ENCODE assay signal across 33 cellular contexts in the genomic region with DNA sequence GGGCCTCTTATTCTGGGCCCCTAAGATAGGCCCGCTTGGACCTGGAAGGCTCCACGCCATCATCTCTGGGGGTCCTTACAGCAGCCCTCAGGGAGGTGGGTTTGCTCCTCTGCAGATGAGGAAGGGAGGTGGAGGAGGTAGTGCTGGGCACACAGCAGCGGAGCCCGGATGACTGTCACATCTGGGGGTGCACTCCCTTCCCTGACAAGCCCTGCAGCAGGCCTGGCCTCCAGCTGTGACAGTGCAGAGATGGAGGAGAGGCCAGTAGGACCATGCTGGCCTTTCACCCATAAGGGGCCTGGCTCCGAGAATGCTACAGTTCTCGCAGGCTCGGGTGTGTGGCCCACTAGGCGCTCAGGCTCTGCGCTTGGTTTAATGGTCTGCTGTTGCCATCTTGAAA. TPM values are rescaled to one million over a fixed set of nuclear protein-coding genes. Genes with fewer than 3 reads are reported as not detected.
"Had no signal": no experiment of that assay in that cellular context is flagged by ENCODE, and none has a peak within 500 bp of the region (broad histone marks: within the 10 kb centered on the region; RNA-seq: fewer than 3 reads in every experiment).

No MANE protein-coding gene starts in this region.

- H3K27ac Mint-ChIP-seq: activated CD4-positive, alpha-beta memory T cell treated with anti-CD3 and anti-CD28 coated beads for 36 hours; activated CD4-positive, alpha-beta T cell treated with anti-CD3 and anti-CD28 coated beads, Interleukin-2, amount 10 ng/mL, durations not matched to agents 7 days and 5 days; activated naive CD4-positive, alpha-beta T cell treated with anti-CD3 and anti-CD28 coated beads, Interleukin-2, amount 50 U/mL, for 24 hours; activated T-helper 17 cell treated with anti-CD3 and anti-CD28 coated beads, Interleukin-2, amount 50 U/mL, for 72 hours; brain had no signal

- H3K27me3 Mint-ChIP-seq: activated CD4-positive, alpha-beta T cell treated with anti-CD3 and anti-CD28 coated beads, Interleukin-2, amount 10 ng/mL, durations not matched to agents 7 days and 5 days had no signal

- H3K27ac ChIP-seq: KMS-11, SJCRH30, VCaP had no signal

- H3K9me3 ChIP-seq: SJCRH30, SK-N-SH had no signal

- H3K27me3 ChIP-seq: SJCRH30 had no signal

- DNase-seq: activated CD4-positive, alpha-beta memory T cell treated with anti-CD3 and anti-CD28 coated beads for 36 hours; activated CD4-positive, alpha-beta T cell treated with anti-CD3 and anti-CD28 coated beads, Interleukin-2, amount 10 ng/mL, durations not matched to agents 7 days and 5 days; activated CD4-positive, CD25-positive, alpha-beta regulatory T cell; activated CD8-positive, alpha-beta memory T cell treated with anti-CD3 and anti-CD28 coated beads for 24 hours; activated naive CD4-positive, alpha-beta T cell; activated T-cell treated with anti-CD3 and anti-CD28 coated beads for 4 hours; activated T-cell treated with anti-CD3 and anti-CD28 coated beads, Interleukin-2, amount 50 U/mL, for 48 hours; amygdala; IMR-90; NCI-H1092; NCI-H1417 treated with DMSO at 0.1 percent for 48 hours; NCI-H1694; NCI-H2029; NCI-H2107; NCI-H2171 treated with DMSO at 0.1 percent for 48 hours; NCI-H345; NCI-H510A; NCI-H526 treated with DMSO at 0.1 percent for 48 hours; NCI-H82; Right ventricle myocardium superior; RPMI8226; SJCRH30; SK-N-SH; T-helper 1 cell had no signal

- H3K4me3 Mint-ChIP-seq: activated CD4-positive, alpha-beta memory T cell treated with anti-CD3 and anti-CD28 coated beads for 36 hours; activated CD4-positive, alpha-beta T cell treated with anti-CD3 and anti-CD28 coated beads, Interleukin-2, amount 10 ng/mL, durations not matched to agents 7 days and 5 days; activated naive CD4-positive, alpha-beta T cell treated with anti-CD3 and anti-CD28 coated beads, Interleukin-2, amount 50 U/mL, for 24 hours; activated T-helper 17 cell treated with anti-CD3 and anti-CD28 coated beads, Interleukin-2, amount 50 U/mL, for 72 hours; brain had no signal

- H3K4me1 ChIP-seq: SJCRH30 had no signal

- H3K9me3 Mint-ChIP-seq: activated CD4-positive, alpha-beta memory T cell treated with anti-CD3 and anti-CD28 coated beads for 36 hours; activated naive CD4-positive, alpha-beta T cell treated with anti-CD3 and anti-CD28 coated beads, Interleukin-2, amount 50 U/mL, for 24 hours; activated T-helper 17 cell treated with anti-CD3 and anti-CD28 coated beads, Interleukin-2, amount 50 U/mL, for 72 hours; brain had no signal

- H3K4me1 Mint-ChIP-seq: activated CD4-positive, alpha-beta T cell treated with anti-CD3 and anti-CD28 coated beads, Interleukin-2, amount 10 ng/mL, durations not matched to agents 7 days and 5 days; activated naive CD4-positive, alpha-beta T cell treated with anti-CD3 and anti-CD28 coated beads, Interleukin-2, amount 50 U/mL, for 24 hours; activated T-helper 17 cell treated with anti-CD3 and anti-CD28 coated beads, Interleukin-2, amount 50 U/mL, for 72 hours; brain had no signal

- H3K4me2 ChIP-seq: KMS-11, SK-N-SH had no signal

- H3K36me3 Mint-ChIP-seq: activated CD4-positive, alpha-beta memory T cell treated with anti-CD3 and anti-CD28 coated beads for 36 hours; activated naive CD4-positive, alpha-beta T cell treated with anti-CD3 and anti-CD28 coated beads, Interleukin-2, amount 50 U/mL, for 24 hours; brain had no signal

- H3K4me3 ChIP-seq: SJCRH30 had no signal

- ATAC-seq: activated T-helper 17 cell treated with anti-CD3 and anti-CD28 coated beads, Interleukin-2, amount 50 U/mL, for 72 hours had no signal

- H3K36me3 ChIP-seq: SJCRH30 had no signal

RNA-seq across cellular contexts. Expression of a gene that starts 9.2 kb away (rescaled TPM):
- total RNA-seq: activated CD4-positive, alpha-beta memory T cell treated with anti-CD3 and anti-CD28 coated beads for 36 hours; activated CD4-positive, alpha-beta T cell treated with anti-CD3 and anti-CD28 coated beads, Interleukin-2, amount 10 ng/mL, durations not matched to agents 7 days and 5 days; activated T-helper 17 cell treated with anti-CD3 and anti-CD28 coated beads, Interleukin-2, amount 50 U/mL, for 72 hours; astrocyte; MCF 10A; OCI-LY7; Right ventricle myocardium superior; SJCRH30; T-helper 2 cell treated with Interferon-gamma antibody and Interleukin-4, amounts not matched to agents 100 ng/mL and 5 ng/mL, for 36 hours had no signal

RNA-seq across cellular contexts. Expression of a gene that starts 16.7 kb away (rescaled TPM):
- total RNA-seq: activated CD4-positive, alpha-beta memory T cell treated with anti-CD3 and anti-CD28 coated beads for 36 hours; activated CD4-positive, alpha-beta T cell treated with anti-CD3 and anti-CD28 coated beads, Interleukin-2, amount 10 ng/mL, durations not matched to agents 7 days and 5 days; activated T-helper 17 cell treated with anti-CD3 and anti-CD28 coated beads, Interleukin-2, amount 50 U/mL, for 72 hours; astrocyte; IMR-90; MCF 10A; OCI-LY7; Right ventricle myocardium superior; SJCRH30; T-helper 2 cell treated with Interferon-gamma antibody and Interleukin-4, amounts not matched to agents 100 ng/mL and 5 ng/mL, for 36 hours had no signal

RNA-seq across cellular contexts. Expression of a gene that starts 31.5 kb away (rescaled TPM):
- total RNA-seq: IMR-90; MCF 10A; OCI-LY7; SJCRH30; T-helper 2 cell treated with Interferon-gamma antibody and Interleukin-4, amounts not matched to agents 100 ng/mL and 5 ng/mL, for 36 hours had no signal

RNA-seq across cellular contexts. Expression of a gene that starts 52.6 kb away (rescaled TPM):
- total RNA-seq: Right ventricle myocardium superior had no signal
